ENCODE assay signal across 1 cellular context in the genomic region with DNA sequence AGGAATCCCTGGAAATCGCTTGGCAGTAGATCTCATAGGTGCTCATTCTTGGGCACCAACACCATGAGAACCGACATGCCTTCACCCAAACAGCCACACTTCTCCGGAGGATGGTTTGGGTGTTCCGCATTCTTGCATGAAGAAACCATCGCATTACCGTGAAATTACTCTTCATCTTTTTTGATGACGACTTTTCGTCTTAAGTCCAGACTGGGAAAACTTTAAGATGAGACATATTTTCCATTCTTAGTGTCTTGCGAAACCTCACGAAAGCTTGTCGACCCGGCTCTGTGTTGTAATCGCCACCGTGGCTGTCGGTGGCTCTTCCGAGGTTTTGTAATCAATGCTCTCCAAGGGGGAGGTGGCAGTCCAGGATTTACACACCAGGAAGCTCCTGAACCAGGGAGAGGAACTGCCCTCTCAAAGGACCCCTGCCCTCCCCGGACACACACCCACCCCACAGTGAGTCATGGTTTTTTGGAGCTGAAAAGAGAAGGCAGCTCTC.
TF ChIP-seq lines count a peak whose summit lies in the region.

No MANE protein-coding gene starts in this region.

TF ChIP-seq in K562, 482 proteins besides CTCF, POLR2A, EP300 and RAD21 (continued from another document):
- TF ChIP-seq COPS2 (conservative IDR thresholded peaks at IDR 0.05) (no peak), CBFA2T2 (conservative IDR thresholded peaks at IDR 0.05) (no peak), HIVEP1 (CRISPR knock-in tag; IDR thresholded peaks at IDR 0.05) (no peak), KLF16 (IDR thresholded peaks at IDR 0.05) (no peak), PRMT5 (CRISPR knock-in tag; IDR thresholded peaks at IDR 0.05) (no peak), DNMT1 (IDR thresholded peaks at IDR 0.05) (no peak), ZNF764 (CRISPR knock-in tag; IDR thresholded peaks at IDR 0.05; ENCODE audit: low read depth) (no peak), RBM39 (optimal IDR thresholded peaks at IDR 0.05; ENCODE audit: low read depth, low read length) (no peak), PCBP2 (IDR thresholded peaks at IDR 0.05; ENCODE audit: low read depth, low read length, poor library complexity, severe bottlenecking) (no peak), NR4A1 (CRISPR knock-in tag; IDR thresholded peaks at IDR 0.05) (no peak), NR4A1 (tag; IDR thresholded peaks at IDR 0.05) (no peak), CEBPB (tag; IDR thresholded peaks at IDR 0.05) (peak; percentile 98), NFATC3 (IDR thresholded peaks at IDR 0.05) (peak; percentile 80; the same call in 1 of the 2 replicates), TRIM24 (IDR thresholded peaks at IDR 0.05) (peak in 1 of 2 experiments; percentile 41; a peak in 1 of 4 replicates), NFE2 (IDR thresholded peaks at IDR 0.05; ENCODE audit: low read depth) (peak; percentile 50; the same call in 1 of the 2 replicates), KLF13 (tag; IDR thresholded peaks at IDR 0.05; ENCODE audit: borderline replicate concordance, low read depth) (no peak), MEF2D (tag; conservative IDR thresholded peaks at IDR 0.05; ENCODE audit: low read depth) (no peak), NONO (IDR thresholded peaks at IDR 0.05; ENCODE audit: low read depth in 2 of 2, low read length in 1 of 2) (no peak), PRDM10 (IDR thresholded peaks at IDR 0.05; ENCODE audit: partially characterized antibody) (no peak), IRF2 (CRISPR knock-in tag; IDR thresholded peaks at IDR 0.05) (no peak), ZNF586 (CRISPR knock-in tag; conservative IDR thresholded peaks at IDR 0.05) (no peak), FOXP1 (CRISPR knock-in tag; IDR thresholded peaks at IDR 0.05) (no peak), SNAPC5 (CRISPR knock-in tag; IDR thresholded peaks at IDR 0.05) (no peak), CHCHD3 (CRISPR knock-in tag; IDR thresholded peaks at IDR 0.05) (no peak), ZNF354B (CRISPR knock-in tag; IDR thresholded peaks at IDR 0.05) (no peak), EGR1 (conservative IDR thresholded peaks at IDR 0.05) (peak; percentile 25; the same call in 1 of the 2 replicates), ZKSCAN1 (IDR thresholded peaks at IDR 0.05; ENCODE audit: low read depth, low read length) (no peak), NRF1 (conservative IDR thresholded peaks at IDR 0.05 in 1 of 2, IDR thresholded peaks at IDR 0.05 in 1 of 2) (no peak), ETV1 (tag; conservative IDR thresholded peaks at IDR 0.05; ENCODE audit: low read depth) (0 out of 2 replicates have a peak, but pooled peaks have one; percentile 33), JUND (IDR thresholded peaks at IDR 0.05; ENCODE audit: borderline replicate concordance, low read depth, low read length) (peak; percentile 67; the same call in 1 of the 2 replicates), JUND (tag; IDR thresholded peaks at IDR 0.05; ENCODE audit: borderline replicate concordance, low read depth, low read length) (peak; percentile 78; the same call in 2 of the 3 replicates), MED1 (CRISPR knock-in tag; IDR thresholded peaks at IDR 0.05; ENCODE audit: borderline replicate concordance) (no peak), IFI16 (CRISPR knock-in tag; IDR thresholded peaks at IDR 0.05) (no peak), FOSL1 (tag; conservative IDR thresholded peaks at IDR 0.05) (peak; percentile 86), MTA2 (IDR thresholded peaks at IDR 0.05; ENCODE audit: low read depth) (no peak), ATF3 (IDR thresholded peaks at IDR 0.05) (peak; percentile 82), ATF3 (CRISPR knock-in tag; conservative IDR thresholded peaks at IDR 0.05) (no peak)
- TF ChIP-seq, protein P1, sequence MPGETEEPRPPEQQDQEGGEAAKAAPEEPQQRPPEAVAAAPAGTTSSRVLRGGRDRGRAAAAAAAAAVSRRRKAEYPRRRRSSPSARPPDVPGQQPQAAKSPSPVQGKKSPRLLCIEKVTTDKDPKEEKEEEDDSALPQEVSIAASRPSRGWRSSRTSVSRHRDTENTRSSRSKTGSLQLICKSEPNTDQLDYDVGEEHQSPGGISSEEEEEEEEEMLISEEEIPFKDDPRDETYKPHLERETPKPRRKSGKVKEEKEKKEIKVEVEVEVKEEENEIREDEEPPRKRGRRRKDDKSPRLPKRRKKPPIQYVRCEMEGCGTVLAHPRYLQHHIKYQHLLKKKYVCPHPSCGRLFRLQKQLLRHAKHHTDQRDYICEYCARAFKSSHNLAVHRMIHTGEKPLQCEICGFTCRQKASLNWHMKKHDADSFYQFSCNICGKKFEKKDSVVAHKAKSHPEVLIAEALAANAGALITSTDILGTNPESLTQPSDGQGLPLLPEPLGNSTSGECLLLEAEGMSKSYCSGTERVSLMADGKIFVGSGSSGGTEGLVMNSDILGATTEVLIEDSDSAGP (CRISPR knock-in tag; IDR thresholded peaks at IDR 0.05), result no peak
- TF ChIP-seq, protein P2, sequence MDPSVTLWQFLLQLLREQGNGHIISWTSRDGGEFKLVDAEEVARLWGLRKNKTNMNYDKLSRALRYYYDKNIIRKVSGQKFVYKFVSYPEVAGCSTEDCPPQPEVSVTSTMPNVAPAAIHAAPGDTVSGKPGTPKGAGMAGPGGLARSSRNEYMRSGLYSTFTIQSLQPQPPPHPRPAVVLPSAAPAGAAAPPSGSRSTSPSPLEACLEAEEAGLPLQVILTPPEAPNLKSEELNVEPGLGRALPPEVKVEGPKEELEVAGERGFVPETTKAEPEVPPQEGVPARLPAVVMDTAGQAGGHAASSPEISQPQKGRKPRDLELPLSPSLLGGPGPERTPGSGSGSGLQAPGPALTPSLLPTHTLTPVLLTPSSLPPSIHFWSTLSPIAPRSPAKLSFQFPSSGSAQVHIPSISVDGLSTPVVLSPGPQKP (CRISPR knock-in tag; IDR thresholded peaks at IDR 0.05), result no peak
- TF ChIP-seq, protein P3, sequence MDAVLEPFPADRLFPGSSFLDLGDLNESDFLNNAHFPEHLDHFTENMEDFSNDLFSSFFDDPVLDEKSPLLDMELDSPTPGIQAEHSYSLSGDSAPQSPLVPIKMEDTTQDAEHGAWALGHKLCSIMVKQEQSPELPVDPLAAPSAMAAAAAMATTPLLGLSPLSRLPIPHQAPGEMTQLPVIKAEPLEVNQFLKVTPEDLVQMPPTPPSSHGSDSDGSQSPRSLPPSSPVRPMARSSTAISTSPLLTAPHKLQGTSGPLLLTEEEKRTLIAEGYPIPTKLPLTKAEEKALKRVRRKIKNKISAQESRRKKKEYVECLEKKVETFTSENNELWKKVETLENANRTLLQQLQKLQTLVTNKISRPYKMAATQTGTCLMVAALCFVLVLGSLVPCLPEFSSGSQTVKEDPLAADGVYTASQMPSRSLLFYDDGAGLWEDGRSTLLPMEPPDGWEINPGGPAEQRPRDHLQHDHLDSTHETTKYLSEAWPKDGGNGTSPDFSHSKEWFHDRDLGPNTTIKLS (IDR thresholded peaks at IDR 0.05; ENCODE audit: borderline replicate concordance, low read depth), result 0 out of 2 replicates have a peak, but pooled peaks have one; percentile 15
- TF ChIP-seq, protein P4, sequence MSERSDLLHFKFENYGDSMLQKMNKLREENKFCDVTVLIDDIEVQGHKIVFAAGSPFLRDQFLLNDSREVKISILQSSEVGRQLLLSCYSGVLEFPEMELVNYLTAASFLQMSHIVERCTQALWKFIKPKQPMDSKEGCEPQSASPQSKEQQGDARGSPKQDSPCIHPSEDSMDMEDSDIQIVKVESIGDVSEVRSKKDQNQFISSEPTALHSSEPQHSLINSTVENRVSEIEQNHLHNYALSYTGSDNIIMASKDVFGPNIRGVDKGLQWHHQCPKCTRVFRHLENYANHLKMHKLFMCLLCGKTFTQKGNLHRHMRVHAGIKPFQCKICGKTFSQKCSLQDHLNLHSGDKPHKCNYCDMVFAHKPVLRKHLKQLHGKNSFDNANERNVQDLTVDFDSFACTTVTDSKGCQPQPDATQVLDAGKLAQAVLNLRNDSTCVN (CRISPR knock-in tag; IDR thresholded peaks at IDR 0.05), result no peak
- TF ChIP-seq, protein P5, sequence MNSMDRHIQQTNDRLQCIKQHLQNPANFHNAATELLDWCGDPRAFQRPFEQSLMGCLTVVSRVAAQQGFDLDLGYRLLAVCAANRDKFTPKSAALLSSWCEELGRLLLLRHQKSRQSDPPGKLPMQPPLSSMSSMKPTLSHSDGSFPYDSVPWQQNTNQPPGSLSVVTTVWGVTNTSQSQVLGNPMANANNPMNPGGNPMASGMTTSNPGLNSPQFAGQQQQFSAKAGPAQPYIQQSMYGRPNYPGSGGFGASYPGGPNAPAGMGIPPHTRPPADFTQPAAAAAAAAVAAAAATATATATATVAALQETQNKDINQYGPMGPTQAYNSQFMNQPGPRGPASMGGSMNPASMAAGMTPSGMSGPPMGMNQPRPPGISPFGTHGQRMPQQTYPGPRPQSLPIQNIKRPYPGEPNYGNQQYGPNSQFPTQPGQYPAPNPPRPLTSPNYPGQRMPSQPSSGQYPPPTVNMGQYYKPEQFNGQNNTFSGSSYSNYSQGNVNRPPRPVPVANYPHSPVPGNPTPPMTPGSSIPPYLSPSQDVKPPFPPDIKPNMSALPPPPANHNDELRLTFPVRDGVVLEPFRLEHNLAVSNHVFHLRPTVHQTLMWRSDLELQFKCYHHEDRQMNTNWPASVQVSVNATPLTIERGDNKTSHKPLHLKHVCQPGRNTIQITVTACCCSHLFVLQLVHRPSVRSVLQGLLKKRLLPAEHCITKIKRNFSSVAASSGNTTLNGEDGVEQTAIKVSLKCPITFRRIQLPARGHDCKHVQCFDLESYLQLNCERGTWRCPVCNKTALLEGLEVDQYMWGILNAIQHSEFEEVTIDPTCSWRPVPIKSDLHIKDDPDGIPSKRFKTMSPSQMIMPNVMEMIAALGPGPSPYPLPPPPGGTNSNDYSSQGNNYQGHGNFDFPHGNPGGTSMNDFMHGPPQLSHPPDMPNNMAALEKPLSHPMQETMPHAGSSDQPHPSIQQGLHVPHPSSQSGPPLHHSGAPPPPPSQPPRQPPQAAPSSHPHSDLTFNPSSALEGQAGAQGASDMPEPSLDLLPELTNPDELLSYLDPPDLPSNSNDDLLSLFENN (IDR thresholded peaks at IDR 0.05; ENCODE audit: low read depth in 2 of 2, low read length in 2 of 2), result no peak
